In genomic region chr20:33209789-33210188, GRCh38 we compare ENCODE assay signal across 8 cellular contexts. TPM values are rescaled to one million over a fixed set of nuclear protein-coding genes. Genes with fewer than 3 reads are reported as not detected.
A peak's percentile ranks its signal among the peaks of the same experiment; 100 is the strongest.
DNase-seq lines count a peak whose midpoint lies in the region; ATAC-seq and TF ChIP-seq lines count a peak whose summit lies in the region.

No MANE protein-coding gene starts in this region.

- no peak for TF ChIP-seq CTCF in GM12865 (IDR thresholded peaks at IDR 0.05; ENCODE audit: insufficient read depth, low read depth, low read length, missing control alignments)
- no peak for TF ChIP-seq CTCF in prostate gland (IDR thresholded peaks at IDR 0.05)

- no peak overlapping the region for H3K4me3 ChIP-seq in GM12865 (ENCODE audit: low read depth, low read length)
- H3K4me3 ChIP-seq in prostate gland, result no peak overlapping the region

- H3K9me3 ChIP-seq in prostate gland, result no peaks in the 10 kb centered on the region

- ATAC-seq in HG03175 (IDR thresholded peaks at IDR 0.05; ENCODE audit: unreplicated experiment) (no peak), GM19035 (IDR thresholded peaks at IDR 0.05; ENCODE audit: unreplicated experiment) (no peak)

- intact Hi-C loops in prostate gland (cut with DNase I), result no loop called here

- no peak overlapping the region for H3K27ac ChIP-seq in prostate gland

- TF ChIP-seq POLR2A in prostate gland (IDR thresholded peaks at IDR 0.05), result no peak

- DNase-seq in GM12865 (ENCODE audit: low read depth), result peak; percentile 63
- peak; percentile 0 for DNase-seq in NOMO-1 treated with dmso at 0.1 percent for 144 hours (lab: John Stamatoyannopoulos, UW; ENCODE audit: unreplicated experiment)
- DNase-seq in activated T-helper 9 cell treated with anti-CD3 and anti-CD28 coated beads, Interleukin-2, amount 50 U/mL, for 16 hours (ENCODE audit: low read depth), result peak; percentile 6
- peak; percentile 65 for DNase-seq in glomerular visceral epithelial cell (ENCODE audit: extremely low spot score)
- DNase-seq in prostate gland (ENCODE audit: low spot score), result peak; percentile 43
- no peak for DNase-seq in NCI-H1417 (lab: John Stamatoyannopoulos, UW)

- no peaks in the 10 kb centered on the region for H3K27me3 ChIP-seq in prostate gland (replicated peaks; ENCODE audit: insufficient read depth)

- no peaks in the 10 kb centered on the region for H3K4me1 ChIP-seq in prostate gland (replicated peaks)

- H3K36me3 ChIP-seq in prostate gland, result no peaks in the 10 kb centered on the region

- 4% methylated on average over 13 of the region's 13 CpGs for WGBS in prostate gland

RNA-seq across cellular contexts. Expression of gene BPIFA3, which starts 7.4 kb away (rescaled TPM):
- 1 to 10 TPM in 1 of 2 donors, not detected in 1; 7.7 TPM for total RNA-seq in prostate gland

RNA-seq across cellular contexts. Expression of gene BPIFA1, which starts 26.0 kb away (rescaled TPM):
- not detected for total RNA-seq in prostate gland

RNA-seq across cellular contexts. Expression of gene BPIFA2, which starts 41.8 kb away (rescaled TPM):
- total RNA-seq in prostate gland, result not detected

Comparison
In these comparisons a context has a peak if more than half of its experiments do, and no peak if none do; other contexts are left out.
1. DNase-seq: peak in GM12865 (single experiment), NOMO-1 treated with dmso at 0.1 percent for 144 hours (single experiment), activated T-helper 9 cell treated with anti-CD3 and anti-CD28 coated beads, Interleukin-2, amount 50 U/mL, for 16 hours (single experiment), glomerular visceral epithelial cell (single experiment) and prostate gland (single experiment); none in NCI-H1417 (0 of 3).